In genomic region chr9:104093162-104093561, GRCh38 we compare ENCODE assay signal across 8 cellular contexts. TPM values are rescaled to one million over a fixed set of nuclear protein-coding genes. Genes with fewer than 3 reads are reported as not detected.
DNase-seq lines count a peak whose midpoint lies in the region; ATAC-seq and TF ChIP-seq lines count a peak whose summit lies in the region.

No MANE protein-coding gene starts in this region.

- peaks cover 29 to 35% (median 32%) of the 10 kb centered on the region in 3 donors for H3K4me1 Mint-ChIP-seq in IgD-negative memory B cell

- H3K27me3 ChIP-seq in kidney epithelial cell (ENCODE audit: control insufficient read depth, insufficient read depth, low read length) (no peaks in the 10 kb centered on the region), testis (no peaks in the 10 kb centered on the region)

- H3K9me3 ChIP-seq in testis, result no peaks in the 10 kb centered on the region

- no peak for ATAC-seq in HG03469 (IDR thresholded peaks at IDR 0.05; ENCODE audit: unreplicated experiment)

- peak; percentile 5 for DNase-seq in CD1c-positive myeloid dendritic cell (ENCODE audit: extremely low spot score)
- DNase-seq in kidney epithelial cell (ENCODE audit: low read depth), result no peak
- DNase-seq in testis, result peak; percentile 21
- no peak for DNase-seq in stimulated activated naive CD4-positive, alpha-beta T cell (lab: John Stamatoyannopoulos, UW)
- no peak for DNase-seq in activated CD4-positive, alpha-beta T cell treated with anti-CD3 and anti-CD28 coated beads, Interleukin-2, amount 50 U/mL, for 48 hours

- TF ChIP-seq POLR2A in testis (IDR thresholded peaks at IDR 0.05), result no peak

- H3K27ac Mint-ChIP-seq in IgD-negative memory B cell, result peak overlapping the region; percentile 97 to 100 (median 99)

- H3K9me3 Mint-ChIP-seq in IgD-negative memory B cell, result no peaks in the 10 kb centered on the region

- H3K4me1 ChIP-seq in testis, result peaks cover 8% of the 10 kb centered on the region

- 2 to 3% methylated on average over 8 of the region's 8 CpGs for WGBS in testis, 2 donors

- peak overlapping the region; percentile 99 for H3K27ac ChIP-seq in angular gyrus (ENCODE audit: low read depth, low read length)
- peak overlapping the region; percentile 92 to 98 for H3K27ac ChIP-seq in testis

- peak overlapping the region; percentile 98 to 100 (median 100) for H3K4me3 Mint-ChIP-seq in IgD-negative memory B cell

- peak overlapping the region; percentile 87 for H3K4me3 ChIP-seq in kidney epithelial cell (ENCODE audit: low read depth, low read length)
- H3K4me3 ChIP-seq in testis, result peak overlapping the region; percentile 70 to 91

- intact Hi-C loops in testis (cut with DNase I; ENCODE audit: low total_unique reads), result no loop called here

- H3K27me3 Mint-ChIP-seq in IgD-negative memory B cell, result no peaks in the 10 kb centered on the region

- H3K36me3 ChIP-seq in kidney epithelial cell (ENCODE audit: control insufficient read depth, insufficient read depth, low read length) (no peaks in the 10 kb centered on the region), testis (ENCODE audit: low read depth, missing control alignments) (no peaks in the 10 kb centered on the region)

- no peaks in the 10 kb centered on the region for H3K36me3 Mint-ChIP-seq in IgD-negative memory B cell

- no peak for TF ChIP-seq CTCF in kidney epithelial cell (IDR thresholded peaks at IDR 0.05; ENCODE audit: insufficient read depth, low read length, poor library complexity, severe bottlenecking)
- no peak for TF ChIP-seq CTCF in testis (IDR thresholded peaks at IDR 0.05)

RNA-seq across cellular contexts. Expression of gene SMC2, which starts 0.9 kb away (rescaled TPM):
- polyA plus RNA-seq in IgD-negative memory B cell (11.3 TPM), testis (ENCODE audit: insufficient read depth, low read depth, low replicate concordance) (6.1 TPM)
- total RNA-seq in kidney epithelial cell (8.2 and 12.2 TPM in 2 replicates), testis (10 to 100 TPM; 18.6 to 25.9 TPM)

Comparison
In these comparisons a context has a peak if more than half of its experiments do, and no peak if none do; other contexts are left out.
1. DNase-seq: peak in CD1c-positive myeloid dendritic cell (single experiment) and testis (single experiment); none in kidney epithelial cell (single experiment), stimulated activated naive CD4-positive, alpha-beta T cell (0 of 6) and activated CD4-positive, alpha-beta T cell treated with anti-CD3 and anti-CD28 coated beads, Interleukin-2, amount 50 U/mL, for 48 hours (0 of 2).